Comparison of ENCODE assay signal across 8 cellular contexts in genomic region chr7:44884553-44885393, GRCh38. TPM values are rescaled to one million over a fixed set of nuclear protein-coding genes. Genes with fewer than 3 reads are reported as not detected.
DNase-seq lines count a peak whose midpoint lies in the region; ATAC-seq and TF ChIP-seq lines count a peak whose summit lies in the region.

No MANE protein-coding gene starts in this region.

- TF ChIP-seq EP300 in suprapubic skin (IDR thresholded peaks at IDR 0.05) = no peak

- peak overlapping the region; percentile 98 for H3K27ac ChIP-seq in suprapubic skin

- H3K4me1 ChIP-seq in suprapubic skin = peaks cover 58% of the 10 kb centered on the region

- H3K9me3 Mint-ChIP-seq in neural crest cell = no peaks in the 10 kb centered on the region

- WGBS in suprapubic skin = 2% methylated on average over 24 of the region's 112 CpGs

- no peaks in the 10 kb centered on the region for H3K27me3 Mint-ChIP-seq in neural crest cell (ENCODE audit: low read depth)

- H3K9me3 ChIP-seq in suprapubic skin = no peaks in the 10 kb centered on the region

- peak overlapping the region; percentile 90 for H3K4me3 Mint-ChIP-seq in neural crest cell

- no peaks in the 10 kb centered on the region for H3K27me3 ChIP-seq in suprapubic skin

- H3K36me3 ChIP-seq in suprapubic skin = no peaks in the 10 kb centered on the region

- peaks cover 54% of the 10 kb centered on the region for H3K4me1 Mint-ChIP-seq in neural crest cell

- peaks cover 9% of the 10 kb centered on the region for H3K36me3 Mint-ChIP-seq in neural crest cell (ENCODE audit: low read depth)

- ATAC-seq in HG02885 (IDR thresholded peaks at IDR 0.05; ENCODE audit: poor library complexity, unreplicated experiment) = peak; percentile 27

- peak overlapping the region; percentile 73 for H3K27ac Mint-ChIP-seq in neural crest cell (ENCODE audit: unreplicated experiment)

- TF ChIP-seq POLR2A in suprapubic skin (IDR thresholded peaks at IDR 0.05) = no peak

- peak; percentile 57 for DNase-seq in NCI-H82 (lab: John Stamatoyannopoulos, UW)
- no peak for DNase-seq in NCI-H82 treated with DMSO at 0.1 percent for 48 hours (lab: John Stamatoyannopoulos, UW; ENCODE audit: unreplicated experiment)
- peak; percentile 78 for DNase-seq in NCI-H69 (lab: John Stamatoyannopoulos, UW)
- DNase-seq in activated T-helper 1 cell treated with anti-CD3 and anti-CD28 coated beads, Interleukin-2, amount 50 U/mL, for 16 hours (ENCODE audit: low read depth in 1 of 2, low spot score in 1 of 2) = peak; percentile 22 to 27
- DNase-seq in fibroblast of peridontal ligament (ENCODE audit: extremely low read depth) = peak; percentile 65
- DNase-seq in neural crest cell (ENCODE audit: low read depth, low spot score) = peak; percentile 45
- DNase-seq in suprapubic skin (ENCODE audit: low spot score in 2 of 2) = peak; percentile 79 to 83

- H3K4me3 ChIP-seq in suprapubic skin = peak overlapping the region; percentile 87

- no peak for TF ChIP-seq CTCF in neural crest cell (conservative IDR thresholded peaks at IDR 0.05)
- no peak for TF ChIP-seq CTCF in suprapubic skin (IDR thresholded peaks at IDR 0.05)

RNA-seq across cellular contexts. Expression of gene PURB, which starts 0.6 kb away (rescaled TPM):
- total RNA-seq in neural crest cell (26.2 and 27.3 TPM in 2 replicates), suprapubic skin (10 to 100 TPM; 28.1 to 39.3 (median 31.3) TPM)

RNA-seq across cellular contexts. Expression of gene H2AZ2, which starts 36.9 kb away (rescaled TPM):
- total RNA-seq in neural crest cell (351 and 353 TPM in 2 replicates), suprapubic skin (10 to 100 TPM; 55.1 to 85.2 (median 75.7) TPM)
